Comparison of ENCODE assay signal across 18 cellular contexts in genomic region chr2:21814588-21815192, GRCh38.
"Had no signal": no experiment of that assay in that cellular context is flagged by ENCODE, and none has a peak within 500 bp of the region (broad histone marks: within the 10 kb centered on the region; RNA-seq: fewer than 3 reads in every experiment).

No MANE protein-coding gene starts in this region.

- ATAC-seq: foreskin keratinocyte; gastroesophageal sphincter; heart right ventricle; left cardiac atrium; left lung; left ventricle myocardium superior; lower lobe of right lung; mucosa of descending colon; naive thymus-derived CD4-positive, alpha-beta T cell had no signal

- H3K4me3 ChIP-seq: coronary artery, dorsolateral prefrontal cortex, esophagus muscularis mucosa, gastroesophageal sphincter, heart right ventricle, left lung, lower lobe of right lung, mucosa of descending colon had no signal

- DNase-seq: dermis blood vessel endothelial cell; dorsolateral prefrontal cortex; effector CD4-positive, alpha-beta T cell; effector memory CD4-positive, alpha-beta T cell; foreskin keratinocyte; head of caudate nucleus; heart right ventricle; hippocampal formation; left cardiac atrium; left lung; left ventricle myocardium superior; lower lobe of right lung; mesenchymal stem cell; mucosa of descending colon; naive thymus-derived CD4-positive, alpha-beta T cell had no signal

- H3K27me3 ChIP-seq: dorsolateral prefrontal cortex, esophagus muscularis mucosa, foreskin keratinocyte, gastroesophageal sphincter, heart right ventricle, left lung had no signal

- H3K36me3 ChIP-seq: esophagus muscularis mucosa, gastroesophageal sphincter, heart right ventricle, left lung, lower lobe of right lung had no signal

- H3K9me3 ChIP-seq: esophagus muscularis mucosa, gastroesophageal sphincter, heart right ventricle, left lung, lower lobe of right lung, mucosa of descending colon had no signal

- H3K27ac ChIP-seq: coronary artery, dorsolateral prefrontal cortex, esophagus muscularis mucosa, foreskin keratinocyte, gastroesophageal sphincter, heart right ventricle, left lung, lower lobe of right lung had no signal
